1 cellular context compared by ENCODE assay signal in the genomic region with DNA sequence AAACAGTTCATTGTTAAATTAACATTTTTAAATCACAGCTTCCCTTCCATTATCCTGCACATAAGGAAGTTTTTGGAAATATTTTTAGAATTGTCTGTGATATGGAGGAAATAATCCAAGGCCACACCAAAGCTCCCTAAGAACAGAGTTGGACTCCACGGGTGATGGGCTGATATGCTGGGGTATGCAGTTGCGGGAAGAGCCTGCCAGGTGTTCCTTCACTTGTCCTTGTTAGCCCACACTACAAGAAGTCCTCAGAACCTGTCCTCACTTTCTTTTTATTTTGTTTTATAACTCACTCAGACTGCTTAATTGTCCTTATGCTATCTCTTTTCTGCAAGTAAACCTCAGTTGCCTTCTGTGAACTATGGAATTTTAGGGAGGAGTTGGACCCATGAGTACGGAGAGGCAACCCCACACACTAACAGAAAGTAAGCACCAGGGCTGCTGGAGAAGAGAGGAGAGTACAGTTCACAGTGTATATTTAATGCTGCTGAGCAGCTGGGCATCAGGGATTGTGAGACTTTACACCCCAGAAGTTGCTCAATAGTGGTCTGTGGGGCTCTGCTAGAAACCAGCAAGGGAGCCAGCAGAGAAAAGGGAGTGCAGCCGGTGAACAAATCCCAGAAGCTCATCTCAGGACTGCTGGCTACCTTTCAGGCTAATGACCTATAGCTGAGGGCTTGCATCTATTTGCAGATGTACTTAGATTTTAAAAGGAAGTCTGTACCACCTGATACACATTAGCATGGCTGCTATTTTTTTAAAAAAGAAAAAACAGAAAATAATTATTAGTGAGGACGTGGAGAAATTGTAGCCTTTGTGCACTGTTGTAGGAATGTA.
TF ChIP-seq lines count a peak whose summit lies in the region.

No MANE protein-coding gene starts in this region.

TF ChIP-seq in HepG2, 621 proteins besides CTCF, POLR2A, EP300 and RAD21 (continued from another document and continues in another):
- TF ChIP-seq, protein P1, sequence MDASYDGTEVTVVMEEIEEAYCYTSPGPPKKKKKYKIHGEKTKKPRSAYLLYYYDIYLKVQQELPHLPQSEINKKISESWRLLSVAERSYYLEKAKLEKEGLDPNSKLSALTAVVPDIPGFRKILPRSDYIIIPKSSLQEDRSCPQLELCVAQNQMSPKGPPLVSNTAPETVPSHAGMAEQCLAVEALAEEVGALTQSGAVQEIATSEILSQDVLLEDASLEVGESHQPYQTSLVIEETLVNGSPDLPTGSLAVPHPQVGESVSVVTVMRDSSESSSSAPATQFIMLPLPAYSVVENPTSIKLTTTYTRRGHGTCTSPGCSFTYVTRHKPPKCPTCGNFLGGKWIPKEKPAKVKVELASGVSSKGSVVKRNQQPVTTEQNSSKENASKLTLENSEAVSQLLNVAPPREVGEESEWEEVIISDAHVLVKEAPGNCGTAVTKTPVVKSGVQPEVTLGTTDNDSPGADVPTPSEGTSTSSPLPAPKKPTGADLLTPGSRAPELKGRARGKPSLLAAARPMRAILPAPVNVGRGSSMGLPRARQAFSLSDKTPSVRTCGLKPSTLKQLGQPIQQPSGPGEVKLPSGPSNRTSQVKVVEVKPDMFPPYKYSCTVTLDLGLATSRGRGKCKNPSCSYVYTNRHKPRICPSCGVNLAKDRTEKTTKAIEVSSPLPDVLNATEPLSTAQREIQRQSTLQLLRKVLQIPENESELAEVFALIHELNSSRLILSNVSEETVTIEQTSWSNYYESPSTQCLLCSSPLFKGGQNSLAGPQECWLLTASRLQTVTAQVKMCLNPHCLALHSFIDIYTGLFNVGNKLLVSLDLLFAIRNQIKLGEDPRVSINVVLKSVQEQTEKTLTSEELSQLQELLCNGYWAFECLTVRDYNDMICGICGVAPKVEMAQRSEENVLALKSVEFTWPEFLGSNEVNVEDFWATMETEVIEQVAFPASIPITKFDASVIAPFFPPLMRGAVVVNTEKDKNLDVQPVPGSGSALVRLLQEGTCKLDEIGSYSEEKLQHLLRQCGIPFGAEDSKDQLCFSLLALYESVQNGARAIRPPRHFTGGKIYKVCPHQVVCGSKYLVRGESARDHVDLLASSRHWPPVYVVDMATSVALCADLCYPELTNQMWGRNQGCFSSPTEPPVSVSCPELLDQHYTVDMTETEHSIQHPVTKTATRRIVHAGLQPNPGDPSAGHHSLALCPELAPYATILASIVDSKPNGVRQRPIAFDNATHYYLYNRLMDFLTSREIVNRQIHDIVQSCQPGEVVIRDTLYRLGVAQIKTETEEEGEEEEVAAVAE (CRISPR knock-in tag; IDR thresholded peaks at IDR 0.05; ENCODE audit: borderline replicate concordance) = peak; percentile 68; the same call in 1 of the 2 replicates
- TF ChIP-seq EZH2 (conservative IDR thresholded peaks at IDR 0.05; ENCODE audit: low read depth, low read length) (no peak), PLSCR1 (CRISPR knock-in tag; IDR thresholded peaks at IDR 0.05; ENCODE audit: borderline replicate concordance) (no peak), ZNF530 (CRISPR knock-in tag; IDR thresholded peaks at IDR 0.05; ENCODE audit: low read depth) (no peak), RBM39 (IDR thresholded peaks at IDR 0.05; ENCODE audit: low read depth, low read length, poor library complexity, severe bottlenecking) (no peak), ZMAT3 (CRISPR knock-in tag; conservative IDR thresholded peaks at IDR 0.05) (0 out of 2 replicates have a peak, but pooled peaks have one; percentile 55), MZF1 (CRISPR knock-in tag; IDR thresholded peaks at IDR 0.05; ENCODE audit: borderline replicate concordance) (no peak), GLI4 (CRISPR knock-in tag; IDR thresholded peaks at IDR 0.05; ENCODE audit: borderline replicate concordance) (no peak), HNF1B (CRISPR knock-in tag; IDR thresholded peaks at IDR 0.05) (peak; percentile 16; the same call in 1 of the 2 replicates), TOE1 (CRISPR knock-in tag; IDR thresholded peaks at IDR 0.05) (0 out of 2 replicates have a peak, but pooled peaks have one; percentile 32), ZNF136 (CRISPR knock-in tag; IDR thresholded peaks at IDR 0.05; ENCODE audit: low read depth) (peak; percentile 62; the same call in 1 of the 2 replicates), MTF1 (CRISPR knock-in tag; IDR thresholded peaks at IDR 0.05) (no peak), GPN1 (CRISPR knock-in tag; IDR thresholded peaks at IDR 0.05; ENCODE audit: borderline replicate concordance) (no peak), ZFYVE20 (CRISPR knock-in tag; IDR thresholded peaks at IDR 0.05; ENCODE audit: borderline replicate concordance, low read depth) (no peak), ZNF3 (CRISPR knock-in tag; IDR thresholded peaks at IDR 0.05) (no peak; the same call in 1 of the 2 replicates), ISL2 (CRISPR knock-in tag; IDR thresholded peaks at IDR 0.05) (no peak), ZNF547 (CRISPR knock-in tag; IDR thresholded peaks at IDR 0.05) (no peak), ZNF616 (CRISPR knock-in tag; IDR thresholded peaks at IDR 0.05; ENCODE audit: low read depth) (no peak), CBX5 (CRISPR knock-in tag; IDR thresholded peaks at IDR 0.05; ENCODE audit: borderline replicate concordance) (peak; percentile 80; the same call in 1 of the 2 replicates), GATAD2A (CRISPR knock-in tag; IDR thresholded peaks at IDR 0.05) (peak; percentile 97), SRSF4 (IDR thresholded peaks at IDR 0.05; ENCODE audit: low read depth, low read length, poor library complexity, severe bottlenecking) (no peak), SUZ12 (IDR thresholded peaks at IDR 0.05; ENCODE audit: low read depth, low read length) (no peak), MTERF4 (CRISPR knock-in tag; IDR thresholded peaks at IDR 0.05) (no peak), JUN (CRISPR knock-in tag; IDR thresholded peaks at IDR 0.05) (peak; percentile 79), ARID3A (IDR thresholded peaks at IDR 0.05; ENCODE audit: low read depth, low read length) (peak; percentile 86)
- TF ChIP-seq, protein P2, sequence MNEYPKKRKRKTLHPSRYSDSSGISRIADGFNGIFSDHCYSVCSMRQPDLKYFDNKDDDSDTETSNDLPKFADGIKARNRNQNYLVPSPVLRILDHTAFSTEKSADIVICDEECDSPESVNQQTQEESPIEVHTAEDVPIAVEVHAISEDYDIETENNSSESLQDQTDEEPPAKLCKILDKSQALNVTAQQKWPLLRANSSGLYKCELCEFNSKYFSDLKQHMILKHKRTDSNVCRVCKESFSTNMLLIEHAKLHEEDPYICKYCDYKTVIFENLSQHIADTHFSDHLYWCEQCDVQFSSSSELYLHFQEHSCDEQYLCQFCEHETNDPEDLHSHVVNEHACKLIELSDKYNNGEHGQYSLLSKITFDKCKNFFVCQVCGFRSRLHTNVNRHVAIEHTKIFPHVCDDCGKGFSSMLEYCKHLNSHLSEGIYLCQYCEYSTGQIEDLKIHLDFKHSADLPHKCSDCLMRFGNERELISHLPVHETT (CRISPR knock-in tag; conservative IDR thresholded peaks at IDR 0.05) = peak; percentile 29; the same call in 1 of the 2 replicates
- TF ChIP-seq, protein P3, sequence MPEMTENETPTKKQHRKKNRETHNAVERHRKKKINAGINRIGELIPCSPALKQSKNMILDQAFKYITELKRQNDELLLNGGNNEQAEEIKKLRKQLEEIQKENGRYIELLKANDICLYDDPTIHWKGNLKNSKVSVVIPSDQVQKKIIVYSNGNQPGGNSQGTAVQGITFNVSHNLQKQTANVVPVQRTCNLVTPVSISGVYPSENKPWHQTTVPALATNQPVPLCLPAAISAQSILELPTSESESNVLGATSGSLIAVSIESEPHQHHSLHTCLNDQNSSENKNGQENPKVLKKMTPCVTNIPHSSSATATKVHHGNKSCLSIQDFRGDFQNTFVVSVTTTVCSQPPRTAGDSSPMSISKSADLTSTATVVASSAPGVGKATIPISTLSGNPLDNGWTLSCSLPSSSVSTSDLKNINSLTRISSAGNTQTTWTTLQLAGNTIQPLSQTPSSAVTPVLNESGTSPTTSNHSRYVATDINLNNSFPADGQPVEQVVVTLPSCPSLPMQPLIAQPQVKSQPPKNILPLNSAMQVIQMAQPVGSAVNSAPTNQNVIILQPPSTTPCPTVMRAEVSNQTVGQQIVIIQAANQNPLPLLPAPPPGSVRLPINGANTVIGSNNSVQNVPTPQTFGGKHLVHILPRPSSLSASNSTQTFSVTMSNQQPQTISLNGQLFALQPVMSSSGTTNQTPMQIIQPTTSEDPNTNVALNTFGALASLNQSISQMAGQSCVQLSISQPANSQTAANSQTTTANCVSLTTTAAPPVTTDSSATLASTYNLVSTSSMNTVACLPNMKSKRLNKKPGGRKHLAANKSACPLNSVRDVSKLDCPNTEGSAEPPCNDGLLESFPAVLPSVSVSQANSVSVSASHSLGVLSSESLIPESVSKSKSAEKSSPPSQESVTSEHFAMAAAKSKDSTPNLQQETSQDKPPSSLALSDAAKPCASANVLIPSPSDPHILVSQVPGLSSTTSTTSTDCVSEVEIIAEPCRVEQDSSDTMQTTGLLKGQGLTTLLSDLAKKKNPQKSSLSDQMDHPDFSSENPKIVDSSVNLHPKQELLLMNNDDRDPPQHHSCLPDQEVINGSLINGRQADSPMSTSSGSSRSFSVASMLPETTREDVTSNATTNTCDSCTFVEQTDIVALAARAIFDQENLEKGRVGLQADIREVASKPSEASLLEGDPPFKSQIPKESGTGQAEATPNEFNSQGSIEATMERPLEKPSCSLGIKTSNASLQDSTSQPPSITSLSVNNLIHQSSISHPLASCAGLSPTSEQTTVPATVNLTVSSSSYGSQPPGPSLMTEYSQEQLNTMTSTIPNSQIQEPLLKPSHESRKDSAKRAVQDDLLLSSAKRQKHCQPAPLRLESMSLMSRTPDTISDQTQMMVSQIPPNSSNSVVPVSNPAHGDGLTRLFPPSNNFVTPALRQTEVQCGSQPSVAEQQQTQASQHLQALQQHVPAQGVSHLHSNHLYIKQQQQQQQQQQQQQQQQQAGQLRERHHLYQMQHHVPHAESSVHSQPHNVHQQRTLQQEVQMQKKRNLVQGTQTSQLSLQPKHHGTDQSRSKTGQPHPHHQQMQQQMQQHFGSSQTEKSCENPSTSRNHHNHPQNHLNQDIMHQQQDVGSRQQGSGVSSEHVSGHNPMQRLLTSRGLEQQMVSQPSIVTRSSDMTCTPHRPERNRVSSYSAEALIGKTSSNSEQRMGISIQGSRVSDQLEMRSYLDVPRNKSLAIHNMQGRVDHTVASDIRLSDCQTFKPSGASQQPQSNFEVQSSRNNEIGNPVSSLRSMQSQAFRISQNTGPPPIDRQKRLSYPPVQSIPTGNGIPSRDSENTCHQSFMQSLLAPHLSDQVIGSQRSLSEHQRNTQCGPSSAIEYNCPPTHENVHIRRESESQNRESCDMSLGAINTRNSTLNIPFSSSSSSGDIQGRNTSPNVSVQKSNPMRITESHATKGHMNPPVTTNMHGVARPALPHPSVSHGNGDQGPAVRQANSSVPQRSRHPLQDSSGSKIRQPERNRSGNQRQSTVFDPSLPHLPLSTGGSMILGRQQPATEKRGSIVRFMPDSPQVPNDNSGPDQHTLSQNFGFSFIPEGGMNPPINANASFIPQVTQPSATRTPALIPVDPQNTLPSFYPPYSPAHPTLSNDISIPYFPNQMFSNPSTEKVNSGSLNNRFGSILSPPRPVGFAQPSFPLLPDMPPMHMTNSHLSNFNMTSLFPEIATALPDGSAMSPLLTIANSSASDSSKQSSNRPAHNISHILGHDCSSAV (CRISPR knock-in tag; IDR thresholded peaks at IDR 0.05; ENCODE audit: borderline replicate concordance) = no peak
- TF ChIP-seq, protein P4, sequence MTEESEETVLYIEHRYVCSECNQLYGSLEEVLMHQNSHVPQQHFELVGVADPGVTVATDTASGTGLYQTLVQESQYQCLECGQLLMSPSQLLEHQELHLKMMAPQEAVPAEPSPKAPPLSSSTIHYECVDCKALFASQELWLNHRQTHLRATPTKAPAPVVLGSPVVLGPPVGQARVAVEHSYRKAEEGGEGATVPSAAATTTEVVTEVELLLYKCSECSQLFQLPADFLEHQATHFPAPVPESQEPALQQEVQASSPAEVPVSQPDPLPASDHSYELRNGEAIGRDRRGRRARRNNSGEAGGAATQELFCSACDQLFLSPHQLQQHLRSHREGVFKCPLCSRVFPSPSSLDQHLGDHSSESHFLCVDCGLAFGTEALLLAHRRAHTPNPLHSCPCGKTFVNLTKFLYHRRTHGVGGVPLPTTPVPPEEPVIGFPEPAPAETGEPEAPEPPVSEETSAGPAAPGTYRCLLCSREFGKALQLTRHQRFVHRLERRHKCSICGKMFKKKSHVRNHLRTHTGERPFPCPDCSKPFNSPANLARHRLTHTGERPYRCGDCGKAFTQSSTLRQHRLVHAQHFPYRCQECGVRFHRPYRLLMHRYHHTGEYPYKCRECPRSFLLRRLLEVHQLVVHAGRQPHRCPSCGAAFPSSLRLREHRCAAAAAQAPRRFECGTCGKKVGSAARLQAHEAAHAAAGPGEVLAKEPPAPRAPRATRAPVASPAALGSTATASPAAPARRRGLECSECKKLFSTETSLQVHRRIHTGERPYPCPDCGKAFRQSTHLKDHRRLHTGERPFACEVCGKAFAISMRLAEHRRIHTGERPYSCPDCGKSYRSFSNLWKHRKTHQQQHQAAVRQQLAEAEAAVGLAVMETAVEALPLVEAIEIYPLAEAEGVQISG (CRISPR knock-in tag; IDR thresholded peaks at IDR 0.05) = peak; percentile 75
